18 cellular contexts compared by ENCODE assay signal in genomic region chrX:39263946-39264483, GRCh38.
DNase-seq lines count a peak whose midpoint lies in the region; ATAC-seq, FAIRE-seq and TF ChIP-seq lines count a peak whose summit lies in the region.
"Had no signal": no experiment of that assay in that cellular context is flagged by ENCODE, and none has a peak within 500 bp of the region (broad histone marks: within the 10 kb centered on the region; RNA-seq: fewer than 3 reads in every experiment).

No MANE protein-coding gene starts in this region.

- no peak overlapping the region for H4K91ac ChIP-seq in trophoblast cell (ENCODE audit: low read depth, low read length)

- FAIRE-seq in HepG2 (lab: Jason Lieb, UNC) (no peak), K562 (lab: Jason Lieb, UNC) (no peak)

- DNase-seq in activated CD4-positive, alpha-beta T cell treated with anti-CD3 and anti-CD28 coated beads for 36 hours = peak; percentile 20
- no peak for DNase-seq in activated CD4-positive, alpha-beta T cell treated with anti-CD3 and anti-CD28 coated beads for 1 hour
- DNase-seq in HepG2 (ENCODE audit: low spot score) = no peak
- no peak for DNase-seq in right lobe of liver
- DNase-seq in K562 (ENCODE audit: extremely low read depth in 1 of 4, low spot score in 3 of 4) = no peak
- DNase-seq in esophagus muscularis mucosa (ENCODE audit: extremely low spot score) = no peak
- no peak for DNase-seq in effector memory CD8-positive, alpha-beta T cell
- DNase-seq in trophoblast cell = no peak
- DNase-seq: DMS79 treated with DMSO at 0.1 percent for 48 hours, GOT3, NCI-H1105 treated with DMSO at 0.1 percent for 48 hours, NCI-H1694, NCI-H2107, NCI-H2227 treated with DMSO at 0.1 percent for 48 hours, NCI-H524, PC-3 had no signal

- H3K27ac ChIP-seq in HepG2 (ENCODE audit: extremely low read length, insufficient read depth, low read length) (no peak overlapping the region), right lobe of liver (no peak overlapping the region), K562 (ENCODE audit: extremely low read depth, low read depth, low read length) (no peak overlapping the region), esophagus muscularis mucosa (replicated peaks in 1 of 4) (no peak overlapping the region), trophoblast cell (ENCODE audit: low read depth, low read length) (no peak overlapping the region)
- H3K27ac ChIP-seq: 22Rv1 had no signal

- TF ChIP-seq POLR2A in HepG2 (IDR thresholded peaks at IDR 0.05; ENCODE audit: insufficient read depth in 1 of 2, low read depth in 2 of 2, low read length in 2 of 2) (no peak), right lobe of liver (IDR thresholded peaks at IDR 0.05) (no peak), K562 (conservative IDR thresholded peaks at IDR 0.05) (no peak), esophagus muscularis mucosa (IDR thresholded peaks at IDR 0.05; ENCODE audit: low read depth) (no peak)

- H2AFZ ChIP-seq in HepG2 (ENCODE audit: low read length) (no peak overlapping the region), K562 (ENCODE audit: low read depth, low read length) (no peak overlapping the region), trophoblast cell (ENCODE audit: insufficient read depth, low read length, poor library complexity) (no peak overlapping the region)

- H3K36me3 ChIP-seq in HepG2 (replicated peaks in 1 of 2; ENCODE audit: control insufficient read depth in 1 of 2, insufficient read depth in 2 of 2, low read length in 2 of 2) = no peaks in the 10 kb centered on the region
- H3K36me3 ChIP-seq in right lobe of liver = no peaks in the 10 kb centered on the region
- H3K36me3 ChIP-seq in K562 (ENCODE audit: control insufficient read depth, insufficient read depth, low read length) = no peaks in the 10 kb centered on the region
- no peaks in the 10 kb centered on the region for H3K36me3 ChIP-seq in esophagus muscularis mucosa
- H3K36me3 ChIP-seq in trophoblast cell (ENCODE audit: control insufficient read depth in 1 of 2, insufficient read depth in 2 of 2, low read length in 2 of 2) = no peaks in the 10 kb centered on the region

- TF ChIP-seq RAD21 in HepG2 (CRISPR knock-in tag; IDR thresholded peaks at IDR 0.05) (no peak), K562 (CRISPR knock-in tag; conservative IDR thresholded peaks at IDR 0.05 in 1 of 2, IDR thresholded peaks at IDR 0.05 in 1 of 2) (no peak)

- H2BK12ac ChIP-seq in trophoblast cell (ENCODE audit: low read length) = no peak overlapping the region

- H3K27me3 ChIP-seq in HepG2 (ENCODE audit: control insufficient read depth in 1 of 2, insufficient read depth in 2 of 2, low read length in 2 of 2) = no peaks in the 10 kb centered on the region
- H3K27me3 ChIP-seq in right lobe of liver = no peaks in the 10 kb centered on the region
- H3K27me3 ChIP-seq in K562 (ENCODE audit: control insufficient read depth in 2 of 2, insufficient read depth in 2 of 2, low read length in 2 of 2) = no peaks in the 10 kb centered on the region
- no peaks in the 10 kb centered on the region for H3K27me3 ChIP-seq in esophagus muscularis mucosa
- H3K27me3 ChIP-seq in trophoblast cell (ENCODE audit: insufficient read depth, low read length) = no peaks in the 10 kb centered on the region

- TF ChIP-seq EP300 in HepG2 (IDR thresholded peaks at IDR 0.05; ENCODE audit: low read depth in 2 of 2, low read length in 2 of 2) = no peak
- no peak for TF ChIP-seq EP300 in HepG2 (CRISPR knock-in tag; IDR thresholded peaks at IDR 0.05; ENCODE audit: borderline replicate concordance)
- no peak for TF ChIP-seq EP300 in K562 (IDR thresholded peaks at IDR 0.05; ENCODE audit: low read length)
- no peak for TF ChIP-seq EP300 in esophagus muscularis mucosa (IDR thresholded peaks at IDR 0.05)

- peaks cover 15% of the 10 kb centered on the region for H3K36me3 Mint-ChIP-seq in activated CD4-positive, alpha-beta T cell treated with anti-CD3 and anti-CD28 coated beads for 36 hours (ENCODE audit: low read depth)
- H3K36me3 Mint-ChIP-seq in effector memory CD8-positive, alpha-beta T cell (ENCODE audit: insufficient read depth) = no peaks in the 10 kb centered on the region
- H3K36me3 Mint-ChIP-seq: CD14-positive monocyte had no signal

- H3K18ac ChIP-seq in trophoblast cell (ENCODE audit: low read length) = no peak overlapping the region

- H3K4me1 Mint-ChIP-seq in activated CD4-positive, alpha-beta T cell treated with anti-CD3 and anti-CD28 coated beads for 36 hours = peaks cover 76% of the 10 kb centered on the region
- H3K4me1 Mint-ChIP-seq in effector memory CD8-positive, alpha-beta T cell (ENCODE audit: low read depth in 2 of 2) = peaks cover 0 to 2% of the 10 kb centered on the region in 2 donors
- H3K4me1 Mint-ChIP-seq: CD14-positive monocyte had no signal

- no peaks in the 10 kb centered on the region for H3K27me3 Mint-ChIP-seq in activated CD4-positive, alpha-beta T cell treated with anti-CD3 and anti-CD28 coated beads for 36 hours
- H3K27me3 Mint-ChIP-seq in effector memory CD8-positive, alpha-beta T cell = peaks cover 8 to 14% of the 10 kb centered on the region in 2 donors

- no peak overlapping the region for H3K4ac ChIP-seq in trophoblast cell (ENCODE audit: low read depth, low read length)

- H3K4me3 ChIP-seq in HepG2 (replicated peaks in 1 of 3; ENCODE audit: insufficient read depth in 1 of 3, low read depth in 2 of 3, low read length in 3 of 3) (no peak overlapping the region), right lobe of liver (no peak overlapping the region), K562 (no peak overlapping the region), esophagus muscularis mucosa (no peak overlapping the region), trophoblast cell (ENCODE audit: low read depth, low read length) (no peak overlapping the region)

- POLR2A ChIA-PET in activated CD4-positive, alpha-beta T cell treated with anti-CD3 and anti-CD28 coated beads for 36 hours (lab: Charles Lee) = interaction anchor here (1.0 kb wide), 1 partner anchor 63 kb away, joined by 3 read pairs; no protein-coding TSS in a partner anchor
- POLR2A ChIA-PET in HepG2 (lab: Yijun Ruan, JAX) (no interaction called here), K562 (lab: Yijun Ruan, JAX) (no interaction called here)

- no peaks in the 10 kb centered on the region for H3K9me1 ChIP-seq in K562 (ENCODE audit: control insufficient read depth, insufficient read depth, low read length)

- H3K9me3 ChIP-seq in HepG2 (ENCODE audit: low read length) (no peaks in the 10 kb centered on the region), right lobe of liver (no peaks in the 10 kb centered on the region), K562 (replicated peaks; ENCODE audit: control insufficient read depth, insufficient read depth, low read depth, low read length) (no peaks in the 10 kb centered on the region), esophagus muscularis mucosa (no peaks in the 10 kb centered on the region), trophoblast cell (ENCODE audit: insufficient read depth, low read depth, low read length) (no peaks in the 10 kb centered on the region)

- H3K23ac ChIP-seq in trophoblast cell (ENCODE audit: low read length) = no peak overlapping the region

- H3K27ac Mint-ChIP-seq in activated CD4-positive, alpha-beta T cell treated with anti-CD3 and anti-CD28 coated beads for 36 hours = peak overlapping the region; percentile 82
- no peak overlapping the region for H3K27ac Mint-ChIP-seq in effector memory CD8-positive, alpha-beta T cell
- H3K27ac Mint-ChIP-seq: CD14-positive monocyte had no signal

- ATAC-seq in activated CD4-positive, alpha-beta T cell treated with anti-CD3 and anti-CD28 coated beads for 36 hours = no peak
- no peak for ATAC-seq in HepG2
- ATAC-seq in right lobe of liver = no peak
- ATAC-seq in K562 = no peak
- ATAC-seq in effector memory CD8-positive, alpha-beta T cell (replicated peaks) = no peak
- ATAC-seq: PC-3 had no signal

- TF ChIP-seq CTCF in HepG2 (CRISPR knock-in tag; IDR thresholded peaks at IDR 0.05) (no peak), right lobe of liver (IDR thresholded peaks at IDR 0.05) (no peak), K562 (IDR thresholded peaks at IDR 0.05 in 2 of 3, conservative IDR thresholded peaks at IDR 0.05 in 1 of 3; ENCODE audit: insufficient read depth in 2 of 3, low read depth in 1 of 3, low read length in 3 of 3) (no peak), esophagus muscularis mucosa (IDR thresholded peaks at IDR 0.05) (no peak)

- no peak overlapping the region for H3K4me3 Mint-ChIP-seq in activated CD4-positive, alpha-beta T cell treated with anti-CD3 and anti-CD28 coated beads for 36 hours
- no peak overlapping the region for H3K4me3 Mint-ChIP-seq in effector memory CD8-positive, alpha-beta T cell
- H3K4me3 Mint-ChIP-seq: CD14-positive monocyte had no signal

- no peak overlapping the region for H3K14ac ChIP-seq in trophoblast cell (ENCODE audit: low read length)

- H2BK120ac ChIP-seq in trophoblast cell (ENCODE audit: insufficient read depth, low read length, poor library complexity) = no peak overlapping the region

- H2BK5ac ChIP-seq in trophoblast cell (ENCODE audit: low read depth, low read length, poor library complexity) = no peak overlapping the region

- no peak overlapping the region for H4K8ac ChIP-seq in trophoblast cell (ENCODE audit: low read depth, low read length)

- no peaks in the 10 kb centered on the region for H3K9me3 Mint-ChIP-seq in activated CD4-positive, alpha-beta T cell treated with anti-CD3 and anti-CD28 coated beads for 36 hours (ENCODE audit: low read depth)
- H3K9me3 Mint-ChIP-seq in effector memory CD8-positive, alpha-beta T cell = no peaks in the 10 kb centered on the region

- CTCF ChIA-PET in activated CD4-positive, alpha-beta T cell treated with anti-CD3 and anti-CD28 coated beads for 36 hours (lab: Charles Lee) = interaction anchor here (0.6 to 2.0 kb wide), 4 partner anchors 14 to 327 kb away, joined by 3 to 5 read pairs (median 4); no protein-coding TSS in a partner anchor
- CTCF ChIA-PET in HepG2 (lab: Yijun Ruan, JAX; ENCODE audit: low intra/inter-chr PET ratio, low total read pairs) = no interaction called here
- CTCF ChIA-PET in K562 (lab: Yijun Ruan, JAX; ENCODE audit: low intra/inter-chr PET ratio) = no interaction called here

- no peak overlapping the region for H3K4me2 ChIP-seq in HepG2 (ENCODE audit: low read depth, low read length)
- H3K4me2 ChIP-seq in K562 (ENCODE audit: insufficient read depth, low read length) = no peak overlapping the region
- H3K4me2 ChIP-seq in trophoblast cell (ENCODE audit: low read length) = no peak overlapping the region

- no peaks in the 10 kb centered on the region for H3K79me2 ChIP-seq in HepG2 (ENCODE audit: insufficient read depth, low read length)
- H3K79me2 ChIP-seq in K562 (ENCODE audit: control insufficient read depth, insufficient read depth, low read length) = no peaks in the 10 kb centered on the region
- H3K79me2 ChIP-seq in trophoblast cell (ENCODE audit: control insufficient read depth, insufficient read depth, low read length, poor library complexity) = no peaks in the 10 kb centered on the region

- WGBS in HepG2 (ENCODE audit: low lambda C conversion rate) = 6% methylated on average over 3 of the region's 4 CpGs
- WGBS in right lobe of liver (ENCODE audit: insufficient coverage, low coverage, low lambda C conversion rate, missing lambda C conversion rate) = 27% methylated on average over 4 of the region's 4 CpGs
- WGBS in K562 (ENCODE audit: insufficient coverage, low coverage, missing lambda C conversion rate) = 0% methylated on average over 4 of the region's 4 CpGs
- WGBS in esophagus muscularis mucosa = 60% methylated on average over 4 of the region's 4 CpGs
- no CpG with 5 or more reads among the region's 4 CpGs for WGBS in trophoblast cell (ENCODE audit: extremely low coverage, insufficient coverage, insufficient read length)

- H2AK5ac ChIP-seq in trophoblast cell (ENCODE audit: low read length) = no peak overlapping the region

- in situ Hi-C loops in HepG2 (cut with HindIII; ENCODE audit: extremely low pct_ligation_motif_present, low pct_unique_long_range_greater_than_20kb) = no loop called here
- in situ Hi-C loops in K562 (cut with MboI) = no loop called here

- H3K9ac ChIP-seq in HepG2 (ENCODE audit: insufficient read depth, low read depth, low read length) (no peak overlapping the region), K562 (ENCODE audit: insufficient read depth in 1 of 2, low read depth in 2 of 2, low read length in 2 of 2) (no peak overlapping the region), trophoblast cell (ENCODE audit: low read length) (no peak overlapping the region)

- BruUV-seq in HepG2 (replicated peaks; lab: Mats Ljungman, UMichigan) = no TSS peak
- BruUV-seq in K562 (replicated peaks; lab: Mats Ljungman, UMichigan) = no TSS peak

- intact Hi-C loops in activated CD4-positive, alpha-beta T cell treated with anti-CD3 and anti-CD28 coated beads for 36 hours (cut with DNase I, micrococcal nuclease) = loop anchor here (2.0 to 10.0 kb wide), 7 partner anchors 63 to 591 kb away; no protein-coding TSS in a partner anchor
- intact Hi-C loops in HepG2 (cut with micrococcal nuclease; ENCODE audit: unreplicated experiment) = no loop called here
- intact Hi-C loops in right lobe of liver (cut with DNase I) = no loop called here
- intact Hi-C loops in K562 (cut with micrococcal nuclease) = loop anchor here (5.0 kb wide), 1 partner anchor 183 kb away; no protein-coding TSS in a partner anchor
- intact Hi-C loops in esophagus muscularis mucosa (cut with DNase I) = no loop called here

- H4K20me1 ChIP-seq in HepG2 (ENCODE audit: insufficient read depth, low read length) (no peaks in the 10 kb centered on the region), K562 (replicated peaks; ENCODE audit: control insufficient read depth, insufficient read depth, low read length) (no peaks in the 10 kb centered on the region)

- H3K4me1 ChIP-seq in HepG2 (ENCODE audit: insufficient read depth, low read length) (no peaks in the 10 kb centered on the region), right lobe of liver (no peaks in the 10 kb centered on the region), K562 (replicated peaks in 1 of 2; ENCODE audit: control insufficient read depth in 2 of 2, insufficient read depth in 2 of 2, low read length in 2 of 2) (peaks cover 0 to 2% of the 10 kb centered on the region in 2 experiments; a peak in 2 of 5 replicates), esophagus muscularis mucosa (peaks cover 0 to 4% (median 0%) of the 10 kb centered on the region in 4 donors), trophoblast cell (ENCODE audit: control insufficient read depth in 1 of 2, insufficient read depth in 2 of 2, low read length in 2 of 2) (no peaks in the 10 kb centered on the region)

- H4K12ac ChIP-seq in trophoblast cell (ENCODE audit: low read depth, low read length) = no peak overlapping the region

- no peaks in the 10 kb centered on the region for H3K79me1 ChIP-seq in trophoblast cell (ENCODE audit: low read length)

Comparison
In these comparisons a context has a peak if more than half of its experiments do, and no peak if none do; other contexts are left out.
1. intact Hi-C loops: an anchor here in activated CD4-positive, alpha-beta T cell treated with anti-CD3 and anti-CD28 coated beads for 36 hours (2.0 to 10.0 kb wide) and K562 (5.0 kb wide); none called in HepG2, right lobe of liver and esophagus muscularis mucosa.